30 cellular contexts compared by ENCODE assay signal in the genomic region with DNA sequence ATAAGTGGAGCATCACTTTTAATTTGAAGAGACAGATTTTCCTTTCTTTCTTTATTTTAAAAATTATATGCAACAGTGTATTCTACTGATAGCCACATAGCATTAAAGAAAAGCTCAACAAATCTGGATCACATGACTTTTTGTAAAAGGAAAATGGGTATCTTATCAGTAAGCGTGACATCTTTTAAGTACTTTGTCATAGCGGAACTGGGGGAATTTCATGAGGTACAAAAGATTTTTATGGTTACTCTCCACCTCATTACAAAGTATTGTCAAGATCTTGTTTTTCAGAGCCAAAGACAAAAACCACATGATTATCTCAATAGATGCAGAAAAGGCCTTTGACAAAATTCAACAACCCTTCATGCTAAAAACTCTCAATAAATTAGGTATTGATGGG.
"Had no signal": no experiment of that assay in that cellular context is flagged by ENCODE, and none has a peak within 500 bp of the region (broad histone marks: within the 10 kb centered on the region; RNA-seq: fewer than 3 reads in every experiment).

No MANE protein-coding gene starts in this region.

- H3K27me3 Mint-ChIP-seq: activated B cell treated with CpG ODN at 0.5 μM for 24 hours; activated CD4-positive, alpha-beta memory T cell treated with anti-CD3 and anti-CD28 coated beads for 36 hours; activated CD4-positive, alpha-beta T cell treated with anti-CD3 and anti-CD28 coated beads, Interleukin-2, amount 10 ng/mL, durations not matched to agents 24 days and 14 days; activated CD8-positive, alpha-beta T cell treated with anti-CD3 and anti-CD28 coated beads for 36 hours; activated naive CD8-positive, alpha-beta T cell treated with anti-CD3 and anti-CD28 coated beads for 36 hours; activated T-cell treated with anti-CD3 and anti-CD28 coated beads, Interleukin-2, amount 50 U/mL, for 24 hours had no signal

- H3K4me3 Mint-ChIP-seq: activated B cell treated with CpG ODN at 0.5 μM for 24 hours; activated CD4-positive, alpha-beta memory T cell treated with anti-CD3 and anti-CD28 coated beads for 36 hours; activated CD4-positive, alpha-beta T cell treated with anti-CD3 and anti-CD28 coated beads, Interleukin-2, amount 10 ng/mL, durations not matched to agents 24 days and 14 days; activated CD8-positive, alpha-beta T cell treated with anti-CD3 and anti-CD28 coated beads for 36 hours; activated naive CD4-positive, alpha-beta T cell treated with anti-CD3 and anti-CD28 coated beads for 36 hours; activated naive CD8-positive, alpha-beta T cell treated with anti-CD3 and anti-CD28 coated beads for 36 hours; activated T-cell treated with anti-CD3 and anti-CD28 coated beads, Interleukin-2, amount 50 U/mL, for 24 hours; activated T-helper 1 cell treated with anti-CD3 and anti-CD28 coated beads, Interleukin-12 subunit alpha, Interleukin-12 subunit beta, Interleukin-2, Interleukin-4 antibody, amounts not matched to agents 30 ng/mL and 10 ng/mL and 1 ng/mL, durations not matched to agents 14 hours and 24 hours and 36 hours; activated T-helper 17 cell treated with anti-CD3 and anti-CD28 coated beads, Interleukin-2, amount 50 U/mL, for 72 hours; T-helper 1 cell treated with Interleukin-12 subunit alpha and Interleukin-12 subunit beta and Interleukin-4 antibody, amounts not matched to agents 30 μg/mL and 1 μg/mL, for 36 hours; T-helper 2 cell treated with Interferon-gamma antibody and Interleukin-4, amounts not matched to agents 5 μg/mL and 100 μg/mL, for 36 hours had no signal

- H3K9me3 Mint-ChIP-seq: activated B cell treated with CpG ODN at 0.5 μM for 24 hours had no signal

- ATAC-seq: activated CD8-positive, alpha-beta T cell treated with anti-CD3 and anti-CD28 coated beads for 36 hours; activated naive CD4-positive, alpha-beta T cell treated with anti-CD3 and anti-CD28 coated beads, Interleukin-2, amount 50 U/mL, for 72 hours; activated T-helper 17 cell treated with anti-CD3 and anti-CD28 coated beads, Interleukin-2, amount 50 U/mL, for 72 hours; body of pancreas had no signal

- H3K4me1 Mint-ChIP-seq: activated CD4-positive, alpha-beta T cell treated with anti-CD3 and anti-CD28 coated beads, Interleukin-2, amount 10 ng/mL, durations not matched to agents 24 days and 14 days; activated T-helper 17 cell treated with anti-CD3 and anti-CD28 coated beads, Interleukin-2, amount 50 U/mL, for 72 hours had no signal

- DNase-seq: activated B cell treated with CpG ODN at 0.5 μM for 24 hours; activated CD4-positive, alpha-beta memory T cell treated with anti-CD3 and anti-CD28 coated beads for 36 hours; activated CD4-positive, alpha-beta T cell treated with anti-CD3 and anti-CD28 coated beads for 4 hours; activated CD4-positive, alpha-beta T cell treated with anti-CD3 and anti-CD28 coated beads, Interleukin-2, amount 10 ng/mL, durations not matched to agents 24 days and 14 days; activated CD4-positive, alpha-beta T cell treated with anti-CD3 and anti-CD28 coated beads, Interleukin-2, amount 50 U/mL, for 1 hour; activated CD4-positive, alpha-beta T cell treated with anti-CD3 and anti-CD28 coated beads, Interleukin-2, amount 50 U/mL, for 4 hours; activated CD4-positive, CD25-positive, alpha-beta regulatory T cell treated with anti-CD3 and anti-CD28 coated beads, Interleukin-2, amount 50 U/mL, for 72 hours; activated CD8-positive, alpha-beta memory T cell treated with anti-CD3 and anti-CD28 coated beads, Interleukin-2, amount 50 U/mL, for 4 hours; activated CD8-positive, alpha-beta T cell treated with anti-CD3 and anti-CD28 coated beads for 36 hours; activated effector memory CD4-positive, alpha-beta T cell treated with anti-CD3 and anti-CD28 coated beads, Interleukin-2, amount 50 U/mL, for 16 hours; activated gamma-delta T cell treated with Interleukin-2 at 50 U/mL for 16 hours; activated naive CD4-positive, alpha-beta T cell; activated naive CD4-positive, alpha-beta T cell treated with anti-CD3 and anti-CD28 coated beads for 36 hours; activated naive CD4-positive, alpha-beta T cell treated with anti-CD3 and anti-CD28 coated beads, Interleukin-2, amount 50 U/mL, for 16 hours; activated naive CD8-positive, alpha-beta T cell treated with anti-CD3 and anti-CD28 coated beads for 36 hours; activated T-cell treated with anti-CD3 and anti-CD28 coated beads, Interleukin-2, amount 50 U/mL, for 24 hours; activated T-cell treated with anti-CD3 and anti-CD28 coated beads, Interleukin-2, amount 50 U/mL, for 48 hours; adrenal gland; amniotic stem cell; aorta; body of pancreas; brain microvascular endothelial cell; central memory CD4-positive, alpha-beta T cell; T-helper 1 cell; T-helper 9 cell had no signal

- H3K27ac Mint-ChIP-seq: activated B cell treated with CpG ODN at 0.5 μM for 24 hours; activated CD4-positive, alpha-beta memory T cell treated with anti-CD3 and anti-CD28 coated beads for 36 hours; activated CD4-positive, alpha-beta T cell treated with anti-CD3 and anti-CD28 coated beads, Interleukin-2, amount 10 ng/mL, durations not matched to agents 24 days and 14 days; activated CD8-positive, alpha-beta T cell treated with anti-CD3 and anti-CD28 coated beads for 36 hours; activated naive CD4-positive, alpha-beta T cell treated with anti-CD3 and anti-CD28 coated beads for 36 hours; activated naive CD4-positive, alpha-beta T cell treated with anti-CD3 and anti-CD28 coated beads, Interleukin-2, amount 50 U/mL, for 72 hours; activated naive CD8-positive, alpha-beta T cell treated with anti-CD3 and anti-CD28 coated beads for 36 hours; activated T-cell treated with anti-CD3 and anti-CD28 coated beads, Interleukin-2, amount 50 U/mL, for 24 hours; activated T-helper 1 cell treated with anti-CD3 and anti-CD28 coated beads, Interleukin-12 subunit alpha, Interleukin-12 subunit beta, Interleukin-2, Interleukin-4 antibody, amounts not matched to agents 30 ng/mL and 10 ng/mL and 1 ng/mL, durations not matched to agents 14 hours and 24 hours and 36 hours; activated T-helper 17 cell treated with anti-CD3 and anti-CD28 coated beads, Interleukin-2, amount 50 U/mL, for 72 hours; T-helper 1 cell treated with Interleukin-12 subunit alpha and Interleukin-12 subunit beta and Interleukin-4 antibody, amounts not matched to agents 30 μg/mL and 1 μg/mL, for 36 hours; T-helper 2 cell treated with Interferon-gamma antibody and Interleukin-4, amounts not matched to agents 5 μg/mL and 100 μg/mL, for 36 hours had no signal
